Comparison of ENCODE assay signal across 11 cellular contexts in genomic region chr6:71082033-71082620, GRCh38.
DNase-seq lines count a peak whose midpoint lies in the region; ATAC-seq and TF ChIP-seq lines count a peak whose summit lies in the region.
"Had no signal": no experiment of that assay in that cellular context is flagged by ENCODE, and none has a peak within 500 bp of the region (broad histone marks: within the 10 kb centered on the region; RNA-seq: fewer than 3 reads in every experiment).

No MANE protein-coding gene starts in this region.

- ATAC-seq in right lobe of liver (peak; percentile 48 to 81 (median 60)), GM18867 (IDR thresholded peaks at IDR 0.05; ENCODE audit: unreplicated experiment) (no peak), HG02852 (IDR thresholded peaks at IDR 0.05; ENCODE audit: unreplicated experiment) (no peak)
- ATAC-seq: activated naive CD4-positive, alpha-beta T cell treated with anti-CD3 and anti-CD28 coated beads, Interleukin-2, amount 50 U/mL, for 72 hours had no signal

- H3K4me1 Mint-ChIP-seq in MCF 10A (ENCODE audit: insufficient read depth, unreplicated experiment) = peaks cover 6% of the 10 kb centered on the region

- H3K36me3 Mint-ChIP-seq in MCF 10A (ENCODE audit: insufficient read depth, unreplicated experiment) = peaks cover 6% of the 10 kb centered on the region

- no peak for TF ChIP-seq POLR2A in breast epithelium (IDR thresholded peaks at IDR 0.05)
- no peak for TF ChIP-seq POLR2A in right lobe of liver (IDR thresholded peaks at IDR 0.05)
- TF ChIP-seq POLR2A in uterus (IDR thresholded peaks at IDR 0.05) = no peak

- no peak overlapping the region for H3K4me3 Mint-ChIP-seq in MCF 10A (ENCODE audit: unreplicated experiment)

- H3K27me3 ChIP-seq in breast epithelium (no peaks in the 10 kb centered on the region), right lobe of liver (no peaks in the 10 kb centered on the region), uterus (no peaks in the 10 kb centered on the region)

- H3K9me3 Mint-ChIP-seq in MCF 10A (ENCODE audit: unreplicated experiment) = peaks cover 12% of the 10 kb centered on the region

- CTCF ChIA-PET in MCF 10A (lab: Yijun Ruan, JAX) = interaction anchor here (0.6 to 0.7 kb wide), 3 partner anchors 28 to 1188 kb away, joined by 3 to 4 read pairs (median 3); no protein-coding TSS in a partner anchor

- TF ChIP-seq CTCF in breast epithelium (IDR thresholded peaks at IDR 0.05) (no peak), MCF 10A (IDR thresholded peaks at IDR 0.05; ENCODE audit: unreplicated experiment) (no peak), right lobe of liver (IDR thresholded peaks at IDR 0.05) (no peak), uterus (IDR thresholded peaks at IDR 0.05) (no peak)

- DNase-seq in breast epithelium (ENCODE audit: low spot score in 2 of 2) (no peak), MCF 10A (ENCODE audit: unreplicated experiment) (no peak), astrocyte of the hippocampus (ENCODE audit: low read depth, low spot score) (peak; percentile 29), right lobe of liver (no peak), uterus (no peak)
- no peak for DNase-seq in activated effector memory CD4-positive, alpha-beta T cell treated with Interleukin-2 at 50 U/mL for 16 hours
- DNase-seq: NCI-H1930, substantia nigra had no signal

- H3K27ac ChIP-seq in breast epithelium = no peak overlapping the region
- no peak overlapping the region for H3K27ac ChIP-seq in right lobe of liver
- H3K27ac ChIP-seq in uterus = peak overlapping the region; percentile 5 to 29

- peaks cover 23% of the 10 kb centered on the region for H3K27me3 Mint-ChIP-seq in MCF 10A (ENCODE audit: insufficient read depth, unreplicated experiment)

- H3K27ac Mint-ChIP-seq in MCF 10A (ENCODE audit: low read depth, unreplicated experiment) = no peak overlapping the region
- H3K27ac Mint-ChIP-seq: activated naive CD4-positive, alpha-beta T cell treated with anti-CD3 and anti-CD28 coated beads, Interleukin-2, amount 50 U/mL, for 72 hours had no signal

- H3K9me3 ChIP-seq in breast epithelium = peaks cover 5 to 15% of the 10 kb centered on the region in 2 donors
- no peaks in the 10 kb centered on the region for H3K9me3 ChIP-seq in right lobe of liver
- peaks cover 0 to 7% of the 10 kb centered on the region in 2 donors for H3K9me3 ChIP-seq in uterus

- no peaks in the 10 kb centered on the region for H3K4me1 ChIP-seq in breast epithelium
- H3K4me1 ChIP-seq in right lobe of liver = no peaks in the 10 kb centered on the region
- peaks cover 0 to 4% of the 10 kb centered on the region in 2 donors for H3K4me1 ChIP-seq in uterus

- POLR2A ChIA-PET in MCF 10A (lab: Yijun Ruan, JAX) = no interaction called here

- H3K4me3 ChIP-seq in breast epithelium = peak overlapping the region; percentile 15 to 38 (median 19)
- H3K4me3 ChIP-seq in right lobe of liver = peak overlapping the region in 1 of 3 donors; percentile 23
- peak overlapping the region in 1 of 2 donors; percentile 7 for H3K4me3 ChIP-seq in uterus

- H3K36me3 ChIP-seq in breast epithelium = no peaks in the 10 kb centered on the region
- no peaks in the 10 kb centered on the region for H3K36me3 ChIP-seq in right lobe of liver
- H3K36me3 ChIP-seq in uterus = no peaks in the 10 kb centered on the region

- intact Hi-C loops in breast epithelium (cut with DNase I; ENCODE audit: low total_unique reads) = no loop called here
- intact Hi-C loops in MCF 10A (cut with micrococcal nuclease) = no loop called here
- intact Hi-C loops in right lobe of liver (cut with DNase I) = no loop called here
- intact Hi-C loops in uterus (cut with DNase I; ENCODE audit: low total_unique reads) = no loop called here

- WGBS in right lobe of liver (ENCODE audit: insufficient coverage, low coverage, low lambda C conversion rate, missing lambda C conversion rate) = 29% methylated on average over 6 of the region's 6 CpGs

- no TSS peak for BruUV-seq in MCF 10A (replicated peaks; lab: Mats Ljungman, UMichigan)

Comparison
In these comparisons a context has a peak if more than half of its experiments do, and no peak if none do; other contexts are left out.
1. H3K27ac ChIP-seq: peak in uterus (2 of 2); none in breast epithelium (0 of 2) and right lobe of liver (0 of 3).
2. ATAC-seq: peak in right lobe of liver (4 of 4); none in GM18867 (single experiment) and HG02852 (single experiment).